In the genomic region with DNA sequence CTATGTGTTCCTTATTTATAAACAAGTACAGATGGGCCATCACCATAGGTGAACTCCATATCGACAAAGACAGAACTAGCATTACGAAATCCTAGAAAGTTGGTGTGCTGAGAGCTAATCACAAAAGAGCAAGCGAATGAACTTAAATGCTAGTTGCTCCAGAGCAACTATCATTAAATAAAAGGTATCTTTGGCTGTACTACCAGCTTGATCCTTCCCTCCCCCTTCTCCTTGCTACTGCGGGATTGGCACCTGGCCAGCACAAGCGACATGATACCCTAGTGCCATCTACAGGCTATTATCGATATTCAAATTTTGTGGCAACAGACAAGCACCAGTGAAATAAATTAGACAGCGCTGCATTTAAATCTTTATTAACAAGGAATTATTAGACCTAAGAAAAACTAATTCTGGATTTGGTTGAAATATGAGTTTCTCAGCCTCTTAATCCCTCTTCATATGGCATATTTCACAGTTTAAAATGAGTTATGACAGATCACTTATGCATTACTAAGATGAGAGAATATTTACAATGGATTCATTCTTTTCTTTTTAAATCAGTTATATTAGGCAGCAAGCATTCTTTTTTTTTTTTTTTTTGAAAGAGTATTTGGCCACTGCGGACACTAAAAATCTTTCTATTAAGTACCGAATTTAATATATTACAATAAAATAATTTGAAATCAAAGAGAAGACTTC, we compare ENCODE assay signal across 1 cellular context.
TF ChIP-seq lines count a peak whose summit lies in the region.

No MANE protein-coding gene starts in this region.

TF ChIP-seq in HepG2, 621 proteins besides CTCF, POLR2A, EP300 and RAD21 (continued from another document):
- no peak for TF ChIP-seq BCLAF1 (IDR thresholded peaks at IDR 0.05)
- no peak for TF ChIP-seq RAD51 (IDR thresholded peaks at IDR 0.05; ENCODE audit: borderline replicate concordance)
- TF ChIP-seq STAG1 (CRISPR knock-in tag; IDR thresholded peaks at IDR 0.05), result peak; percentile 79
- no peak for TF ChIP-seq REL (CRISPR knock-in tag; conservative IDR thresholded peaks at IDR 0.05)
